16 cellular contexts compared by ENCODE assay signal in genomic region chr6:18496462-18496861, GRCh38.
DNase-seq lines count a peak whose midpoint lies in the region; ATAC-seq and TF ChIP-seq lines count a peak whose summit lies in the region.
"Had no signal": no experiment of that assay in that cellular context is flagged by ENCODE, and none has a peak within 500 bp of the region (broad histone marks: within the 10 kb centered on the region; RNA-seq: fewer than 3 reads in every experiment).

No MANE protein-coding gene starts in this region.

- no peaks in the 10 kb centered on the region for H3K27me3 ChIP-seq in upper lobe of right lung
- H3K27me3 ChIP-seq in suprapubic skin: no peaks in the 10 kb centered on the region

- H3K4me3 ChIP-seq in upper lobe of right lung (no peak overlapping the region), suprapubic skin (no peak overlapping the region)

- H3K36me3 ChIP-seq in upper lobe of right lung (no peaks in the 10 kb centered on the region), suprapubic skin (no peaks in the 10 kb centered on the region)

- TF ChIP-seq EP300 in suprapubic skin (IDR thresholded peaks at IDR 0.05): no peak

- peak; percentile 37 for ATAC-seq in upper lobe of right lung
- ATAC-seq in GM19324 (IDR thresholded peaks at IDR 0.05; ENCODE audit: low FRiP score, unreplicated experiment): no peak

- H3K27ac Mint-ChIP-seq in dendritic cell treated with granulocyte-macrophage colony-stimulating factor and Interleukin-4, amounts not matched to agents 40 ng/mL and 50 ng/mL, for 4 days: peak overlapping the region; percentile 7
- H3K27ac Mint-ChIP-seq: CD4-positive, alpha-beta memory T cell; H9 had no signal

- TF ChIP-seq POLR2A in suprapubic skin (IDR thresholded peaks at IDR 0.05): no peak

- intact Hi-C loops in dendritic cell treated with granulocyte-macrophage colony-stimulating factor and Interleukin-4, amounts not matched to agents 40 ng/mL and 50 ng/mL, for 4 days (cut with micrococcal nuclease): loop anchor here (5.0 kb wide), 1 partner anchor 49 kb away; no protein-coding TSS in a partner anchor
- intact Hi-C loops in upper lobe of right lung (cut with DNase I): loop anchor here (10.0 kb wide), 1 partner anchor 172 kb away; no protein-coding TSS in a partner anchor

- no peaks in the 10 kb centered on the region for H3K27me3 Mint-ChIP-seq in dendritic cell treated with granulocyte-macrophage colony-stimulating factor and Interleukin-4, amounts not matched to agents 40 ng/mL and 50 ng/mL, for 4 days

- H3K27ac ChIP-seq in upper lobe of right lung (no peak overlapping the region), suprapubic skin (no peak overlapping the region)
- H3K27ac ChIP-seq: RWPE1 had no signal

- H3K9me3 ChIP-seq in upper lobe of right lung (no peaks in the 10 kb centered on the region), suprapubic skin (no peaks in the 10 kb centered on the region)

- DNase-seq in amniotic epithelial cell (ENCODE audit: low read depth) (peak; percentile 63), kidney glomerular epithelial cell (lab: John Stamatoyannopoulos, UW) (peak; percentile 71), upper lobe of right lung (no peak), suprapubic skin (ENCODE audit: low spot score in 2 of 2) (no peak), HT-29 (ENCODE audit: low spot score) (no peak)
- DNase-seq: CD4-positive, alpha-beta memory T cell; DMS79; H9; Karpas-422; NCI-H1105 treated with DMSO at 0.1 percent for 48 hours; NCI-H187; NCI-H226; NCI-H69 had no signal

- H3K4me1 ChIP-seq in upper lobe of right lung (peaks cover 4% of the 10 kb centered on the region), suprapubic skin (peaks cover 9% of the 10 kb centered on the region)

- 73% methylated on average over 3 of the region's 3 CpGs for WGBS in suprapubic skin

- TF ChIP-seq CTCF in upper lobe of right lung (IDR thresholded peaks at IDR 0.05) (no peak), suprapubic skin (IDR thresholded peaks at IDR 0.05) (no peak)

- H3K36me3 Mint-ChIP-seq in dendritic cell treated with granulocyte-macrophage colony-stimulating factor and Interleukin-4, amounts not matched to agents 40 ng/mL and 50 ng/mL, for 4 days (ENCODE audit: low read depth): no peaks in the 10 kb centered on the region
- H3K36me3 Mint-ChIP-seq: CD4-positive, alpha-beta memory T cell had no signal

- no peaks in the 10 kb centered on the region for H3K9me3 Mint-ChIP-seq in dendritic cell treated with granulocyte-macrophage colony-stimulating factor and Interleukin-4, amounts not matched to agents 40 ng/mL and 50 ng/mL, for 4 days
- H3K9me3 Mint-ChIP-seq: CD4-positive, alpha-beta memory T cell; H9 had no signal

- peaks cover 48% of the 10 kb centered on the region for H3K4me1 Mint-ChIP-seq in dendritic cell treated with granulocyte-macrophage colony-stimulating factor and Interleukin-4, amounts not matched to agents 40 ng/mL and 50 ng/mL, for 4 days (ENCODE audit: low read depth)
- H3K4me1 Mint-ChIP-seq: CD4-positive, alpha-beta memory T cell had no signal

- no peak overlapping the region for H3K4me3 Mint-ChIP-seq in dendritic cell treated with granulocyte-macrophage colony-stimulating factor and Interleukin-4, amounts not matched to agents 40 ng/mL and 50 ng/mL, for 4 days
- H3K4me3 Mint-ChIP-seq: CD4-positive, alpha-beta memory T cell; H9 had no signal

Comparison
In these comparisons a context has a peak if more than half of its experiments do, and no peak if none do; other contexts are left out.
1. DNase-seq: peak in amniotic epithelial cell (single experiment) and kidney glomerular epithelial cell (single experiment); none in upper lobe of right lung (single experiment), suprapubic skin (0 of 2) and HT-29 (single experiment).